ENCODE assay signal across 1 cellular context in the genomic region with DNA sequence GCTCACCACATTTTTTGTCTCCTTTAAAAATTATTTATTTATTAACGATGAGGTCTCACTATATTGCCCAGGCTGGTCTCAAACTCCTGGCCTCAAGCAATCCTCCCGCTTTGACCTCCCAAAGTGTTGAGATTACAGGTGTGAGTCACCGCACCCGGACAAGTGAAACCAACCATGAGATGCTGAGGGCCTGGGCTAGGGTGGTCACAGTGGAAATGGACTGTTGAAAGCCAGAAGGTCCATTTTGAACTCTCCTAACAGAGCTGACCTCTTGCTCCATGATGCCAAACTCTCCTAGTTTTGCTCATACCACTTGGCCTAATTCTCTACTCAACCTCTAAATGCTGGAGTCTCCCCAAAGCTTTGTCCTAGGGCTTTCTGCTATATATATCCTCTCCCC.
TF ChIP-seq lines count a peak whose summit lies in the region.

No MANE protein-coding gene starts in this region.

TF ChIP-seq in WTC11, 78 proteins besides CTCF, POLR2A, EP300 and RAD21 (continued from another document):
- no peak for TF ChIP-seq ZNF416 (CRISPR knock-in tag; IDR thresholded peaks at IDR 0.05)
- TF ChIP-seq, protein P1, sequence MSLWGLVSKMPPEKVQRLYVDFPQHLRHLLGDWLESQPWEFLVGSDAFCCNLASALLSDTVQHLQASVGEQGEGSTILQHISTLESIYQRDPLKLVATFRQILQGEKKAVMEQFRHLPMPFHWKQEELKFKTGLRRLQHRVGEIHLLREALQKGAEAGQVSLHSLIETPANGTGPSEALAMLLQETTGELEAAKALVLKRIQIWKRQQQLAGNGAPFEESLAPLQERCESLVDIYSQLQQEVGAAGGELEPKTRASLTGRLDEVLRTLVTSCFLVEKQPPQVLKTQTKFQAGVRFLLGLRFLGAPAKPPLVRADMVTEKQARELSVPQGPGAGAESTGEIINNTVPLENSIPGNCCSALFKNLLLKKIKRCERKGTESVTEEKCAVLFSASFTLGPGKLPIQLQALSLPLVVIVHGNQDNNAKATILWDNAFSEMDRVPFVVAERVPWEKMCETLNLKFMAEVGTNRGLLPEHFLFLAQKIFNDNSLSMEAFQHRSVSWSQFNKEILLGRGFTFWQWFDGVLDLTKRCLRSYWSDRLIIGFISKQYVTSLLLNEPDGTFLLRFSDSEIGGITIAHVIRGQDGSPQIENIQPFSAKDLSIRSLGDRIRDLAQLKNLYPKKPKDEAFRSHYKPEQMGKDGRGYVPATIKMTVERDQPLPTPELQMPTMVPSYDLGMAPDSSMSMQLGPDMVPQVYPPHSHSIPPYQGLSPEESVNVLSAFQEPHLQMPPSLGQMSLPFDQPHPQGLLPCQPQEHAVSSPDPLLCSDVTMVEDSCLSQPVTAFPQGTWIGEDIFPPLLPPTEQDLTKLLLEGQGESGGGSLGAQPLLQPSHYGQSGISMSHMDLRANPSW (CRISPR knock-in tag; conservative IDR thresholded peaks at IDR 0.05; ENCODE audit: low read depth): no peak
- TF ChIP-seq, protein P2, sequence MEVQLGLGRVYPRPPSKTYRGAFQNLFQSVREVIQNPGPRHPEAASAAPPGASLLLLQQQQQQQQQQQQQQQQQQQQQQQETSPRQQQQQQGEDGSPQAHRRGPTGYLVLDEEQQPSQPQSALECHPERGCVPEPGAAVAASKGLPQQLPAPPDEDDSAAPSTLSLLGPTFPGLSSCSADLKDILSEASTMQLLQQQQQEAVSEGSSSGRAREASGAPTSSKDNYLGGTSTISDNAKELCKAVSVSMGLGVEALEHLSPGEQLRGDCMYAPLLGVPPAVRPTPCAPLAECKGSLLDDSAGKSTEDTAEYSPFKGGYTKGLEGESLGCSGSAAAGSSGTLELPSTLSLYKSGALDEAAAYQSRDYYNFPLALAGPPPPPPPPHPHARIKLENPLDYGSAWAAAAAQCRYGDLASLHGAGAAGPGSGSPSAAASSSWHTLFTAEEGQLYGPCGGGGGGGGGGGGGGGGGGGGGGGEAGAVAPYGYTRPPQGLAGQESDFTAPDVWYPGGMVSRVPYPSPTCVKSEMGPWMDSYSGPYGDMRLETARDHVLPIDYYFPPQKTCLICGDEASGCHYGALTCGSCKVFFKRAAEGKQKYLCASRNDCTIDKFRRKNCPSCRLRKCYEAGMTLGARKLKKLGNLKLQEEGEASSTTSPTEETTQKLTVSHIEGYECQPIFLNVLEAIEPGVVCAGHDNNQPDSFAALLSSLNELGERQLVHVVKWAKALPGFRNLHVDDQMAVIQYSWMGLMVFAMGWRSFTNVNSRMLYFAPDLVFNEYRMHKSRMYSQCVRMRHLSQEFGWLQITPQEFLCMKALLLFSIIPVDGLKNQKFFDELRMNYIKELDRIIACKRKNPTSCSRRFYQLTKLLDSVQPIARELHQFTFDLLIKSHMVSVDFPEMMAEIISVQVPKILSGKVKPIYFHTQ (CRISPR knock-in tag; IDR thresholded peaks at IDR 0.05): no peak
- TF ChIP-seq NFE2L1 (CRISPR knock-in tag; IDR thresholded peaks at IDR 0.05): no peak
- TF ChIP-seq, protein P3, sequence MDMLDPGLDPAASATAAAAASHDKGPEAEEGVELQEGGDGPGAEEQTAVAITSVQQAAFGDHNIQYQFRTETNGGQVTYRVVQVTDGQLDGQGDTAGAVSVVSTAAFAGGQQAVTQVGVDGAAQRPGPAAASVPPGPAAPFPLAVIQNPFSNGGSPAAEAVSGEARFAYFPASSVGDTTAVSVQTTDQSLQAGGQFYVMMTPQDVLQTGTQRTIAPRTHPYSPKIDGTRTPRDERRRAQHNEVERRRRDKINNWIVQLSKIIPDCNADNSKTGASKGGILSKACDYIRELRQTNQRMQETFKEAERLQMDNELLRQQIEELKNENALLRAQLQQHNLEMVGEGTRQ (CRISPR knock-in tag; IDR thresholded peaks at IDR 0.05): no peak
- TF ChIP-seq NFYB (CRISPR knock-in tag; conservative IDR thresholded peaks at IDR 0.05; ENCODE audit: low read depth): no peak
- TF ChIP-seq, protein P4, sequence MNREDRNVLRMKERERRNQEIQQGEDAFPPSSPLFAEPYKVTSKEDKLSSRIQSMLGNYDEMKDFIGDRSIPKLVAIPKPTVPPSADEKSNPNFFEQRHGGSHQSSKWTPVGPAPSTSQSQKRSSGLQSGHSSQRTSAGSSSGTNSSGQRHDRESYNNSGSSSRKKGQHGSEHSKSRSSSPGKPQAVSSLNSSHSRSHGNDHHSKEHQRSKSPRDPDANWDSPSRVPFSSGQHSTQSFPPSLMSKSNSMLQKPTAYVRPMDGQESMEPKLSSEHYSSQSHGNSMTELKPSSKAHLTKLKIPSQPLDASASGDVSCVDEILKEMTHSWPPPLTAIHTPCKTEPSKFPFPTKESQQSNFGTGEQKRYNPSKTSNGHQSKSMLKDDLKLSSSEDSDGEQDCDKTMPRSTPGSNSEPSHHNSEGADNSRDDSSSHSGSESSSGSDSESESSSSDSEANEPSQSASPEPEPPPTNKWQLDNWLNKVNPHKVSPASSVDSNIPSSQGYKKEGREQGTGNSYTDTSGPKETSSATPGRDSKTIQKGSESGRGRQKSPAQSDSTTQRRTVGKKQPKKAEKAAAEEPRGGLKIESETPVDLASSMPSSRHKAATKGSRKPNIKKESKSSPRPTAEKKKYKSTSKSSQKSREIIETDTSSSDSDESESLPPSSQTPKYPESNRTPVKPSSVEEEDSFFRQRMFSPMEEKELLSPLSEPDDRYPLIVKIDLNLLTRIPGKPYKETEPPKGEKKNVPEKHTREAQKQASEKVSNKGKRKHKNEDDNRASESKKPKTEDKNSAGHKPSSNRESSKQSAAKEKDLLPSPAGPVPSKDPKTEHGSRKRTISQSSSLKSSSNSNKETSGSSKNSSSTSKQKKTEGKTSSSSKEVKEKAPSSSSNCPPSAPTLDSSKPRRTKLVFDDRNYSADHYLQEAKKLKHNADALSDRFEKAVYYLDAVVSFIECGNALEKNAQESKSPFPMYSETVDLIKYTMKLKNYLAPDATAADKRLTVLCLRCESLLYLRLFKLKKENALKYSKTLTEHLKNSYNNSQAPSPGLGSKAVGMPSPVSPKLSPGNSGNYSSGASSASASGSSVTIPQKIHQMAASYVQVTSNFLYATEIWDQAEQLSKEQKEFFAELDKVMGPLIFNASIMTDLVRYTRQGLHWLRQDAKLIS (CRISPR knock-in tag; IDR thresholded peaks at IDR 0.05; ENCODE audit: borderline replicate concordance): no peak
- TF ChIP-seq, protein P5, sequence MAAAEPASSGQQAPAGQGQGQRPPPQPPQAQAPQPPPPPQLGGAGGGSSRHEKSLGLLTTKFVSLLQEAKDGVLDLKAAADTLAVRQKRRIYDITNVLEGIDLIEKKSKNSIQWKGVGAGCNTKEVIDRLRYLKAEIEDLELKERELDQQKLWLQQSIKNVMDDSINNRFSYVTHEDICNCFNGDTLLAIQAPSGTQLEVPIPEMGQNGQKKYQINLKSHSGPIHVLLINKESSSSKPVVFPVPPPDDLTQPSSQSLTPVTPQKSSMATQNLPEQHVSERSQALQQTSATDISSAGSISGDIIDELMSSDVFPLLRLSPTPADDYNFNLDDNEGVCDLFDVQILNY (CRISPR knock-in tag; IDR thresholded peaks at IDR 0.05): no peak
- TF ChIP-seq GTF2I (CRISPR knock-in tag; conservative IDR thresholded peaks at IDR 0.05): no peak
- TF ChIP-seq CREB1 (CRISPR knock-in tag; IDR thresholded peaks at IDR 0.05): no peak
- TF ChIP-seq, protein P6, sequence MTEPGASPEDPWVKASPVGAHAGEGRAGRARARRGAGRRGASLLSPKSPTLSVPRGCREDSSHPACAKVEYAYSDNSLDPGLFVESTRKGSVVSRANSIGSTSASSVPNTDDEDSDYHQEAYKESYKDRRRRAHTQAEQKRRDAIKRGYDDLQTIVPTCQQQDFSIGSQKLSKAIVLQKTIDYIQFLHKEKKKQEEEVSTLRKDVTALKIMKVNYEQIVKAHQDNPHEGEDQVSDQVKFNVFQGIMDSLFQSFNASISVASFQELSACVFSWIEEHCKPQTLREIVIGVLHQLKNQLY (CRISPR knock-in tag; IDR thresholded peaks at IDR 0.05): no peak
TF ChIP-seq in WTC11: peak in this region for 0.
